Comparison of ENCODE assay signal across 8 cellular contexts in genomic region chr12:49121047-49121696, GRCh38. TPM values are rescaled to one million over a fixed set of nuclear protein-coding genes. Genes with fewer than 3 reads are reported as not detected.
DNase-seq lines count a peak whose midpoint lies in the region; ATAC-seq and TF ChIP-seq lines count a peak whose summit lies in the region.

No MANE protein-coding gene starts in this region.

- H3K9me3 ChIP-seq in heart right ventricle (no peaks in the 10 kb centered on the region), T-helper 17 cell (ENCODE audit: control insufficient read depth, low read length, poor library complexity, severe bottlenecking) (no peaks in the 10 kb centered on the region)

- no peak overlapping the region for H3K27ac ChIP-seq in KMS-11
- H3K27ac ChIP-seq in VCaP = no peak overlapping the region
- H3K27ac ChIP-seq in heart right ventricle = no peak overlapping the region

- peak in 7 of 8 donors; percentile 50 to 89 (median 76) for ATAC-seq in heart right ventricle
- ATAC-seq in sciatic nerve = peak; percentile 85
- no peak for ATAC-seq in T-helper 17 cell
- ATAC-seq in activated CD8-positive, alpha-beta T cell treated with anti-CD3 and anti-CD28 coated beads, Interleukin-2, amount 10 ng/mL, durations not matched to agents 7 days and 5 days = no peak

- no peaks in the 10 kb centered on the region for H4K20me1 ChIP-seq in KMS-11 (ENCODE audit: insufficient read depth)

- H3K27me3 ChIP-seq in KMS-11 (ENCODE audit: insufficient read depth, low read depth) (no peaks in the 10 kb centered on the region), heart right ventricle (no peaks in the 10 kb centered on the region)

- H3K36me3 Mint-ChIP-seq in T-helper 17 cell (ENCODE audit: low read depth) = no peaks in the 10 kb centered on the region
- peaks cover 1% of the 10 kb centered on the region for H3K36me3 Mint-ChIP-seq in activated CD8-positive, alpha-beta T cell treated with anti-CD3 and anti-CD28 coated beads, Interleukin-2, amount 10 ng/mL, durations not matched to agents 7 days and 5 days (ENCODE audit: low read depth)

- H3K4me1 ChIP-seq in KMS-11 (ENCODE audit: low read depth, poor library complexity, severe bottlenecking) (no peaks in the 10 kb centered on the region), heart right ventricle (peaks cover 0 to 3% (median 0%) of the 10 kb centered on the region in 9 donors)

- DNase-seq in COLO668 (lab: John Stamatoyannopoulos, UW; ENCODE audit: unreplicated experiment) (peak; percentile 22), heart right ventricle (peak in 1 of 2 donors; percentile 48), sciatic nerve (ENCODE audit: low spot score) (peak; percentile 67), T-helper 17 cell (no peak), foreskin melanocyte (no peak)
- DNase-seq in activated CD8-positive, alpha-beta T cell treated with anti-CD3 and anti-CD28 coated beads, Interleukin-2, amount 10 ng/mL, durations not matched to agents 7 days and 5 days = no peak

- H3K9ac ChIP-seq in KMS-11 = no peak overlapping the region

- 21 to 31% methylated on average over 6 of the region's 6 CpGs for WGBS in heart right ventricle, 2 donors

- no peak overlapping the region for H3K4me3 Mint-ChIP-seq in T-helper 17 cell
- no peak overlapping the region for H3K4me3 Mint-ChIP-seq in activated CD8-positive, alpha-beta T cell treated with anti-CD3 and anti-CD28 coated beads, Interleukin-2, amount 10 ng/mL, durations not matched to agents 7 days and 5 days

- H3K4me2 ChIP-seq in KMS-11 = no peak overlapping the region

- peaks cover 2% of the 10 kb centered on the region for H3K4me1 Mint-ChIP-seq in T-helper 17 cell
- peaks cover 2% of the 10 kb centered on the region for H3K4me1 Mint-ChIP-seq in activated CD8-positive, alpha-beta T cell treated with anti-CD3 and anti-CD28 coated beads, Interleukin-2, amount 10 ng/mL, durations not matched to agents 7 days and 5 days (ENCODE audit: low read depth)

- POLR2A ChIA-PET in activated CD8-positive, alpha-beta T cell treated with anti-CD3 and anti-CD28 coated beads, Interleukin-2, amount 10 ng/mL, durations not matched to agents 7 days and 5 days (lab: Charles Lee) = interaction anchor here (0.8 kb wide), 1 partner anchor 9 kb away, joined by 5 read pairs; the partner anchor contains the start of gene TUBA1B

- CTCF ChIA-PET in activated CD8-positive, alpha-beta T cell treated with anti-CD3 and anti-CD28 coated beads, Interleukin-2, amount 10 ng/mL, durations not matched to agents 7 days and 5 days (lab: Charles Lee) = interaction anchor here (0.6 to 3.0 kb wide), 5 partner anchors 9 to 57 kb away, joined by 3 to 18 read pairs (median 10); no protein-coding TSS in a partner anchor

- no peaks in the 10 kb centered on the region for H3K79me2 ChIP-seq in KMS-11 (ENCODE audit: insufficient read depth, low read depth)

- H3K27ac Mint-ChIP-seq in T-helper 17 cell = no peak overlapping the region
- H3K27ac Mint-ChIP-seq in activated CD8-positive, alpha-beta T cell treated with anti-CD3 and anti-CD28 coated beads, Interleukin-2, amount 10 ng/mL, durations not matched to agents 7 days and 5 days = no peak overlapping the region

- intact Hi-C loops in heart right ventricle (cut with DNase I) = loop anchor here (1.0 to 10.0 kb wide), 6 partner anchors 32 to 59 kb away; partner anchors contain the start of genes KMT2D (in 5 of the 10) and RHEBL1 (in 4 of the 10)
- intact Hi-C loops in sciatic nerve (cut with DNase I) = loop anchor here (10.0 kb wide), 1 partner anchor 56 kb away; the partner anchor contains the start of genes KMT2D and RHEBL1

- TF ChIP-seq CTCF in KMS-11 (conservative IDR thresholded peaks at IDR 0.05; ENCODE audit: low read depth, low read length) = 0 out of 2 replicates have a peak, but pooled peaks have one; percentile 20
- peak; percentile 85 for TF ChIP-seq CTCF in VCaP (conservative IDR thresholded peaks at IDR 0.05)
- peak; percentile 33 to 74 (median 64) for TF ChIP-seq CTCF in heart right ventricle (IDR thresholded peaks at IDR 0.05)

- H3K36me3 ChIP-seq in KMS-11 (ENCODE audit: insufficient read depth) (no peaks in the 10 kb centered on the region), heart right ventricle (no peaks in the 10 kb centered on the region)

- H3K4me3 ChIP-seq in KMS-11 (IDR thresholded peaks at IDR 0.05; ENCODE audit: insufficient read depth, low read depth, low read length) (no peak overlapping the region), heart right ventricle (no peak overlapping the region)

- no peaks in the 10 kb centered on the region for H3K27me3 Mint-ChIP-seq in T-helper 17 cell
- peaks cover 4% of the 10 kb centered on the region for H3K27me3 Mint-ChIP-seq in activated CD8-positive, alpha-beta T cell treated with anti-CD3 and anti-CD28 coated beads, Interleukin-2, amount 10 ng/mL, durations not matched to agents 7 days and 5 days (ENCODE audit: low read depth)

- H3K9me3 Mint-ChIP-seq in activated CD8-positive, alpha-beta T cell treated with anti-CD3 and anti-CD28 coated beads, Interleukin-2, amount 10 ng/mL, durations not matched to agents 7 days and 5 days (ENCODE audit: insufficient read depth) = no peaks in the 10 kb centered on the region

- no peak overlapping the region for H2AFZ ChIP-seq in KMS-11 (ENCODE audit: low read depth)

RNA-seq across cellular contexts. Expression of gene TUBA1B, which starts 10.0 kb away (rescaled TPM):
- total RNA-seq in heart right ventricle (100 to 1,000 TPM; 201 to 818 (median 309) TPM), sciatic nerve (680 TPM), T-helper 17 cell (100 to 1,000 TPM; 137 to 159 TPM)
- 1,000 to 10,000 TPM in 1 of 2 donors, 100 to 1,000 TPM in 1; 117 to 1,374 TPM for polyA plus RNA-seq in heart right ventricle
- total RNA-seq in activated CD8-positive, alpha-beta T cell treated with anti-CD3 and anti-CD28 coated beads, Interleukin-2, amount 10 ng/mL, durations not matched to agents 7 days and 5 days = 1,000 to 10,000 TPM; 2,302 to 2,333 TPM

RNA-seq across cellular contexts. Expression of gene LMBR1L, which starts 10.5 kb away (rescaled TPM):
- 10 to 100 TPM; 21.5 to 51.8 (median 30.8) TPM for total RNA-seq in heart right ventricle
- polyA plus RNA-seq in heart right ventricle = 10 to 100 TPM; 24.8 to 47.0 TPM
- total RNA-seq in sciatic nerve = 99.1 TPM
- 100 to 1,000 TPM; 257 to 270 TPM for total RNA-seq in T-helper 17 cell
- total RNA-seq in activated CD8-positive, alpha-beta T cell treated with anti-CD3 and anti-CD28 coated beads, Interleukin-2, amount 10 ng/mL, durations not matched to agents 7 days and 5 days = 10 to 100 TPM; 35.8 to 37.8 TPM

RNA-seq across cellular contexts. Expression of gene DHH, which starts 26.6 kb away (rescaled TPM):
- 1 to 10 TPM in 2 of 10 donors, under 1 TPM in 8; 0.32 to 1.6 (median 0.74) TPM for total RNA-seq in heart right ventricle
- 1 to 10 TPM in 1 of 2 donors, under 1 TPM in 1; 0.37 to 1.2 TPM for polyA plus RNA-seq in heart right ventricle
- total RNA-seq in sciatic nerve = 54.5 TPM
- under 1 TPM; 0.17 to 0.44 TPM for total RNA-seq in T-helper 17 cell
- under 1 TPM in 1 of 2 experiments, not detected in 1; 0.16 TPM for total RNA-seq in activated CD8-positive, alpha-beta T cell treated with anti-CD3 and anti-CD28 coated beads, Interleukin-2, amount 10 ng/mL, durations not matched to agents 7 days and 5 days

RNA-seq across cellular contexts. Expression of gene RHEBL1, which starts 51.4 kb away (rescaled TPM):
- total RNA-seq in heart right ventricle (1 to 10 TPM in 2 of 10 donors, under 1 TPM in 6, not detected in 2; 0.23 to 1.9 (median 0.41) TPM), sciatic nerve (2.7 TPM), T-helper 17 cell (1 to 10 TPM; 7.9 to 8.1 TPM)
- polyA plus RNA-seq in heart right ventricle = under 1 TPM; 0.43 to 0.73 TPM
- total RNA-seq in activated CD8-positive, alpha-beta T cell treated with anti-CD3 and anti-CD28 coated beads, Interleukin-2, amount 10 ng/mL, durations not matched to agents 7 days and 5 days = 1 to 10 TPM; 9.5 to 9.9 TPM

Comparison
In these comparisons a context has a peak if more than half of its experiments do, and no peak if none do; other contexts are left out.
1. DNase-seq: peak in COLO668 (single experiment) and sciatic nerve (single experiment); none in T-helper 17 cell (0 of 3), activated CD8-positive, alpha-beta T cell treated with anti-CD3 and anti-CD28 coated beads, Interleukin-2, amount 10 ng/mL, durations not matched to agents 7 days and 5 days (single experiment) and foreskin melanocyte (single experiment).
2. CTCF ChIP-seq: peak in every context shown above with its lines; median percentile 85 in VCaP; 64 in heart right ventricle; 20 in KMS-11.
3. ATAC-seq: peak in heart right ventricle (7 of 8) and sciatic nerve (single experiment); none in T-helper 17 cell (single experiment) and activated CD8-positive, alpha-beta T cell treated with anti-CD3 and anti-CD28 coated beads, Interleukin-2, amount 10 ng/mL, durations not matched to agents 7 days and 5 days (single experiment).
4. RNA of gene DHH, which starts 26.6 kb away (total RNA-seq): 54.5 TPM in sciatic nerve (single experiment); 0.32 to 1.6 TPM in heart right ventricle, 0.17 to 0.44 TPM in T-helper 17 cell and 0.16 TPM in activated CD8-positive, alpha-beta T cell treated with anti-CD3 and anti-CD28 coated beads, Interleukin-2, amount 10 ng/mL, durations not matched to agents 7 days and 5 days; every median in the first group is over 10 times any median in the second.